13 cellular contexts compared by ENCODE assay signal in the genomic region with DNA sequence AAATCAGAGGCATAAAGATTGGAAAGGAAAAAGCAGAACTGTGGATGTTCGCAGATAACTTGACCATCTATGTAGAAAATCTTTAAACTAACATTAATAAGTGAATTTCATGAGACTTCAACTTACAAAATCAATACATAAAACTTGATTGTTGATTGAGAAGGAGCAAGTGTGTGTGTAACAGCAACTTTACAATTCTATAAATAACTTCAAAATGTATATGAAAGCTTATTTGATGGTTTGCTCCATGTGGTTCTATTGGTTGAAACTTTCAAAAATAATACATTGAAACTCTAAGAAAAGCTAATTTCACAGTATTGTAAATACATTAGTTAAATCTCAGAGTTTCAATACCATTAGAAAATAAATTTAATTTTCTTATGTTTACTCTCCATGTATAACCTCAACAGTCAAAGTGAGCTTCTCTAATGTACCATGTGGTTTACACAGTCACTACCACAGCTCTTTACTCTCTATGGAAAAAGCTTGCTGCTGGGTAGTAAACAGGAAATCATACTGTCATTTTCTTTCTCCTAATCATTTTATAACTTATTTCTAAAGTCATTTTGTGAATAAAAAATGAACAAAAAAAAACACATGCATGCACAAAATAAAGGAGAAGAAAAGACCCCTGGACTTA. TPM values are rescaled to one million over a fixed set of nuclear protein-coding genes. Genes with fewer than 3 reads are reported as not detected.
A peak's percentile ranks its signal among the peaks of the same experiment; 100 is the strongest.
DNase-seq lines count a peak whose midpoint lies in the region; ATAC-seq and TF ChIP-seq lines count a peak whose summit lies in the region.
"Had no signal": no experiment of that assay in that cellular context is flagged by ENCODE, and none has a peak within 500 bp of the region (broad histone marks: within the 10 kb centered on the region; RNA-seq: fewer than 3 reads in every experiment).

No MANE protein-coding gene starts in this region.

- no peaks in the 10 kb centered on the region for H3K36me3 ChIP-seq in thyroid gland
- H3K36me3 ChIP-seq: ovary, upper lobe of left lung had no signal

- H3K9me3 Mint-ChIP-seq in activated CD8-positive, alpha-beta memory T cell treated with anti-CD3 and anti-CD28 coated beads, Interleukin-2, amount 10 ng/mL, durations not matched to agents 7 days and 5 days (ENCODE audit: low read depth), result peaks cover 11% of the 10 kb centered on the region
- peaks cover 28% of the 10 kb centered on the region for H3K9me3 Mint-ChIP-seq in T-helper 1 cell treated with Interleukin-12 subunit alpha and Interleukin-12 subunit beta and Interleukin-4 antibody, amounts not matched to agents 30 μg/mL and 1 μg/mL, for 36 hours
- H3K9me3 Mint-ChIP-seq in stimulated activated effector memory CD8-positive, alpha-beta T cell treated with anti-CD3 and anti-CD28 coated beads, Interleukin-12 subunit alpha, Interleukin-12 subunit beta, amount 100 ng/mL, for 72 hours, result peaks cover 8% of the 10 kb centered on the region

- H3K4me1 ChIP-seq in thyroid gland, result peaks cover 0 to 4% of the 10 kb centered on the region in 2 donors

- peaks cover 25% of the 10 kb centered on the region for H3K4me1 Mint-ChIP-seq in activated CD8-positive, alpha-beta memory T cell treated with anti-CD3 and anti-CD28 coated beads, Interleukin-2, amount 10 ng/mL, durations not matched to agents 7 days and 5 days
- H3K4me1 Mint-ChIP-seq in T-helper 1 cell treated with Interleukin-12 subunit alpha and Interleukin-12 subunit beta and Interleukin-4 antibody, amounts not matched to agents 30 μg/mL and 1 μg/mL, for 36 hours (ENCODE audit: low read depth), result peaks cover 19% of the 10 kb centered on the region
- H3K4me1 Mint-ChIP-seq in stimulated activated effector memory CD8-positive, alpha-beta T cell treated with anti-CD3 and anti-CD28 coated beads, Interleukin-12 subunit alpha, Interleukin-12 subunit beta, amount 100 ng/mL, for 72 hours, result peaks cover 33% of the 10 kb centered on the region

- no peak overlapping the region for H3K4me3 ChIP-seq in thyroid gland (replicated peaks in 1 of 3)
- H3K4me3 ChIP-seq: ovary, upper lobe of left lung had no signal

- TF ChIP-seq POLR2A in thyroid gland (IDR thresholded peaks at IDR 0.05), result no peak

- peak overlapping the region; percentile 72 for H3K27ac Mint-ChIP-seq in activated CD8-positive, alpha-beta memory T cell treated with anti-CD3 and anti-CD28 coated beads, Interleukin-2, amount 10 ng/mL, durations not matched to agents 7 days and 5 days
- peak overlapping the region; percentile 49 for H3K27ac Mint-ChIP-seq in T-helper 1 cell treated with Interleukin-12 subunit alpha and Interleukin-12 subunit beta and Interleukin-4 antibody, amounts not matched to agents 30 μg/mL and 1 μg/mL, for 36 hours
- peak overlapping the region; percentile 56 for H3K27ac Mint-ChIP-seq in stimulated activated effector memory CD8-positive, alpha-beta T cell treated with anti-CD3 and anti-CD28 coated beads, Interleukin-12 subunit alpha, Interleukin-12 subunit beta, amount 100 ng/mL, for 72 hours

- H3K27me3 ChIP-seq in thyroid gland, result no peaks in the 10 kb centered on the region
- H3K27me3 ChIP-seq: ovary, upper lobe of left lung had no signal

- no peak overlapping the region for H3K4me3 Mint-ChIP-seq in activated CD8-positive, alpha-beta memory T cell treated with anti-CD3 and anti-CD28 coated beads, Interleukin-2, amount 10 ng/mL, durations not matched to agents 7 days and 5 days
- H3K4me3 Mint-ChIP-seq in T-helper 1 cell treated with Interleukin-12 subunit alpha and Interleukin-12 subunit beta and Interleukin-4 antibody, amounts not matched to agents 30 μg/mL and 1 μg/mL, for 36 hours, result no peak overlapping the region
- no peak overlapping the region for H3K4me3 Mint-ChIP-seq in stimulated activated effector memory CD8-positive, alpha-beta T cell treated with anti-CD3 and anti-CD28 coated beads, Interleukin-12 subunit alpha, Interleukin-12 subunit beta, amount 100 ng/mL, for 72 hours

- ATAC-seq in activated CD8-positive, alpha-beta memory T cell treated with anti-CD3 and anti-CD28 coated beads, Interleukin-2, amount 10 ng/mL, durations not matched to agents 7 days and 5 days, result peak; percentile 94
- peak; percentile 65 for ATAC-seq in HG02870 (IDR thresholded peaks at IDR 0.05; ENCODE audit: unreplicated experiment)
- ATAC-seq in stimulated activated effector memory CD8-positive, alpha-beta T cell treated with anti-CD3 and anti-CD28 coated beads, Interleukin-12 subunit alpha, Interleukin-12 subunit beta, amount 100 ng/mL, for 72 hours, result peak; percentile 100
- ATAC-seq: left cardiac atrium had no signal

- H3K36me3 Mint-ChIP-seq in activated CD8-positive, alpha-beta memory T cell treated with anti-CD3 and anti-CD28 coated beads, Interleukin-2, amount 10 ng/mL, durations not matched to agents 7 days and 5 days, result peaks cover 47% of the 10 kb centered on the region
- H3K36me3 Mint-ChIP-seq in T-helper 1 cell treated with Interleukin-12 subunit alpha and Interleukin-12 subunit beta and Interleukin-4 antibody, amounts not matched to agents 30 μg/mL and 1 μg/mL, for 36 hours (ENCODE audit: low read depth), result peaks cover 21% of the 10 kb centered on the region
- H3K36me3 Mint-ChIP-seq in stimulated activated effector memory CD8-positive, alpha-beta T cell treated with anti-CD3 and anti-CD28 coated beads, Interleukin-12 subunit alpha, Interleukin-12 subunit beta, amount 100 ng/mL, for 72 hours, result peaks cover 18% of the 10 kb centered on the region

- no peak for DNase-seq in activated CD8-positive, alpha-beta memory T cell treated with anti-CD3 and anti-CD28 coated beads, Interleukin-2, amount 10 ng/mL, durations not matched to agents 7 days and 5 days
- no peak for DNase-seq in activated CD8-positive, alpha-beta memory T cell treated with anti-CD3 and anti-CD28 coated beads, Interleukin-2, amount 50 U/mL, for 48 hours
- DNase-seq in stimulated activated effector memory CD8-positive, alpha-beta T cell treated with anti-CD3 and anti-CD28 coated beads, Interleukin-12 subunit alpha, Interleukin-12 subunit beta, amount 100 ng/mL, for 72 hours (ENCODE audit: low spot score in 2 of 2), result no peak
- DNase-seq in DMS153 (lab: John Stamatoyannopoulos, UW) (no peak), caudate nucleus (lab: John Stamatoyannopoulos, UW) (no peak), thyroid gland (no peak)
- DNase-seq: left cardiac atrium; NCI-H2081 treated with DMSO at 0.1 percent for 48 hours; ovary; stimulated activated CD4-positive, alpha-beta T cell treated with anti-CD3 and anti-CD28 coated beads, Interleukin-4, amount 100 ng/mL, for 1 hour; upper lobe of left lung had no signal

- no peak for TF ChIP-seq CTCF in thyroid gland (IDR thresholded peaks at IDR 0.05)

- intact Hi-C loops in thyroid gland (cut with DNase I), result no loop called here

- H3K27me3 Mint-ChIP-seq in activated CD8-positive, alpha-beta memory T cell treated with anti-CD3 and anti-CD28 coated beads, Interleukin-2, amount 10 ng/mL, durations not matched to agents 7 days and 5 days, result no peaks in the 10 kb centered on the region
- no peaks in the 10 kb centered on the region for H3K27me3 Mint-ChIP-seq in T-helper 1 cell treated with Interleukin-12 subunit alpha and Interleukin-12 subunit beta and Interleukin-4 antibody, amounts not matched to agents 30 μg/mL and 1 μg/mL, for 36 hours (ENCODE audit: low read depth)

- CTCF ChIA-PET in activated CD8-positive, alpha-beta memory T cell treated with anti-CD3 and anti-CD28 coated beads, Interleukin-2, amount 10 ng/mL, durations not matched to agents 7 days and 5 days (lab: Charles Lee), result interaction anchor here (1.6 kb wide), 1 partner anchor 79 kb away, joined by 4 read pairs; no protein-coding TSS in a partner anchor

- H3K27ac ChIP-seq in caudate nucleus (ENCODE audit: low read depth, low read length) (no peak overlapping the region), thyroid gland (no peak overlapping the region)
- H3K27ac ChIP-seq: ovary, upper lobe of left lung had no signal

- WGBS in thyroid gland, 2 donors, result 94 to 99% methylated on average over 1 of the region's 1 CpG

- H3K9me3 ChIP-seq in thyroid gland, result no peaks in the 10 kb centered on the region
- H3K9me3 ChIP-seq: ovary had no signal

RNA-seq across cellular contexts. Expression of gene AKT3, which starts 12.0 kb away (rescaled TPM):
- total RNA-seq in activated CD8-positive, alpha-beta memory T cell treated with anti-CD3 and anti-CD28 coated beads, Interleukin-2, amount 10 ng/mL, durations not matched to agents 7 days and 5 days, result 10 to 100 TPM; 40.8 to 42.6 TPM
- total RNA-seq in thyroid gland, result 10 to 100 TPM; 51.7 to 84.1 (median 71.1) TPM
